In genomic region chr4:140315970-140316369, GRCh38 we compare ENCODE assay signal across 23 cellular contexts. TPM values are rescaled to one million over a fixed set of nuclear protein-coding genes. Genes with fewer than 3 reads are reported as not detected.
DNase-seq lines count a peak whose midpoint lies in the region; ATAC-seq, FAIRE-seq and TF ChIP-seq lines count a peak whose summit lies in the region.
"Had no signal": no experiment of that assay in that cellular context is flagged by ENCODE, and none has a peak within 500 bp of the region (broad histone marks: within the 10 kb centered on the region; RNA-seq: fewer than 3 reads in every experiment).

No MANE protein-coding gene starts in this region.

- no peak overlapping the region for H4K91ac ChIP-seq in H1 (replicated peaks; ENCODE audit: insufficient read length, low read length)

- H2BK20ac ChIP-seq in H1 (ENCODE audit: low read length), result no peak overlapping the region

- H3K56ac ChIP-seq in H1 (replicated peaks; ENCODE audit: insufficient read length, low read depth, low read length), result no peak overlapping the region

- H2BK15ac ChIP-seq in H1 (ENCODE audit: low read length), result no peak overlapping the region

- peak overlapping the region; percentile 16 to 30; a peak in 2 of 4 replicates for H3K4me2 ChIP-seq in H1 (ENCODE audit: insufficient read depth in 1 of 2, low read depth in 2 of 2, low read length in 2 of 2)
- H3K4me2 ChIP-seq: KMS-11 had no signal

- no peak overlapping the region for H3K18ac ChIP-seq in H1 (ENCODE audit: extremely low read depth, low read length)

- peak; percentile 88 for FAIRE-seq in H1 (lab: Jason Lieb, UNC)
- FAIRE-seq: GM12878 had no signal

- H3K79me2 ChIP-seq in H1 (ENCODE audit: control insufficient read depth in 1 of 2, insufficient read depth in 2 of 2, low read length in 2 of 2), result no peaks in the 10 kb centered on the region

- H4K20me1 ChIP-seq in H1 (replicated peaks in 1 of 2; ENCODE audit: control insufficient read depth in 1 of 2, insufficient read depth in 2 of 2, low read length in 2 of 2), result peaks cover 0 to 4% of the 10 kb centered on the region in 2 experiments

- H3K27ac ChIP-seq in HUES48 (ENCODE audit: low read depth, low read length) (peak overlapping the region; percentile 65), H1 (ENCODE audit: low read depth, low read length) (no peak overlapping the region), iPS DF 6.9 (ENCODE audit: low read length) (no peak overlapping the region), adrenal gland (no peak overlapping the region)
- H3K27ac ChIP-seq: GM23248, KMS-11, SJSA1 had no signal

- H4K5ac ChIP-seq in H1 (ENCODE audit: insufficient read length, low read depth, low read length), result no peak overlapping the region

- TF ChIP-seq CTCF in H1 (IDR thresholded peaks at IDR 0.05; ENCODE audit: control extremely low read depth in 1 of 3, insufficient read depth in 1 of 3, low read depth in 1 of 3, low read length in 3 of 3) (no peak), adrenal gland (IDR thresholded peaks at IDR 0.05) (no peak)

- H3K23ac ChIP-seq in H1 (ENCODE audit: insufficient read length), result no peak overlapping the region

- no peak overlapping the region for H2AK5ac ChIP-seq in H1 (ENCODE audit: low read depth, low read length)

- H3K27me3 ChIP-seq in HUES48 (ENCODE audit: control insufficient read depth, insufficient read depth, low read length), result peaks cover 32% of the 10 kb centered on the region
- H3K27me3 ChIP-seq in H1 (replicated peaks in 1 of 4; ENCODE audit: control insufficient read depth in 3 of 4, extremely low read depth in 1 of 4, insufficient read depth in 3 of 4, low read length in 3 of 4), result peaks cover 10 to 31% (median 28%) of the 10 kb centered on the region in 4 experiments
- peaks cover 17% of the 10 kb centered on the region for H3K27me3 ChIP-seq in iPS DF 6.9 (ENCODE audit: control insufficient read depth, insufficient read depth, low read length)
- H3K27me3 ChIP-seq in adrenal gland, result no peaks in the 10 kb centered on the region
- H3K27me3 ChIP-seq: SJSA1 had no signal

- peak overlapping the region; percentile 7; the same call in 1 of the 2 replicates for H3K4me3 ChIP-seq in HUES48 (ENCODE audit: low read depth, low read length)
- H3K4me3 ChIP-seq in H1 (ENCODE audit: extremely low read depth in 1 of 4, insufficient read depth in 2 of 4, low read depth in 3 of 4, low read length in 4 of 4), result peak overlapping the region in 1 of 4 experiments; percentile 9; a peak in 2 of 8 replicates
- no peak overlapping the region for H3K4me3 ChIP-seq in iPS DF 6.9 (ENCODE audit: low read length)
- no peak overlapping the region for H3K4me3 ChIP-seq in adrenal gland
- H3K4me3 ChIP-seq: GM12878, GM23248, SJSA1 had no signal

- H2AFZ ChIP-seq in H1 (ENCODE audit: low read length), result no peak overlapping the region
- H2AFZ ChIP-seq: GM23248 had no signal

- H3K14ac ChIP-seq in H1 (ENCODE audit: insufficient read length), result no peak overlapping the region

- no peak overlapping the region for H4K8ac ChIP-seq in H1 (ENCODE audit: extremely low read depth, insufficient read depth, low read length)

- no peak overlapping the region for H2BK12ac ChIP-seq in H1 (ENCODE audit: low read depth, low read length)

- H3K9me3 ChIP-seq in HUES48 (ENCODE audit: control insufficient read depth, insufficient read depth, low read length) (no peaks in the 10 kb centered on the region), H1 (ENCODE audit: insufficient read depth in 2 of 2, low read depth in 1 of 2, low read length in 1 of 2) (no peaks in the 10 kb centered on the region), iPS DF 6.9 (ENCODE audit: control insufficient read depth, insufficient read depth, low read length) (no peaks in the 10 kb centered on the region), adrenal gland (replicated peaks in 1 of 3) (no peaks in the 10 kb centered on the region)
- H3K9me3 ChIP-seq: SJSA1 had no signal

- no peak for ATAC-seq in GM19328 (IDR thresholded peaks at IDR 0.05; ENCODE audit: unreplicated experiment)
- no peak for ATAC-seq in GM19035 (IDR thresholded peaks at IDR 0.05; ENCODE audit: unreplicated experiment)
- no peak for ATAC-seq in HG03280 (IDR thresholded peaks at IDR 0.05; ENCODE audit: unreplicated experiment)
- ATAC-seq: GM12878, Right ventricle myocardium inferior had no signal

- no peak for TF ChIP-seq EP300 in H1 (IDR thresholded peaks at IDR 0.05; ENCODE audit: borderline replicate concordance in 1 of 2, low read depth in 2 of 2, low read length in 2 of 2)

- TF ChIP-seq POLR2A in H1 (IDR thresholded peaks at IDR 0.05; ENCODE audit: control extremely low read depth in 1 of 2, low read depth in 2 of 2, low read length in 2 of 2) (no peak), adrenal gland (IDR thresholded peaks at IDR 0.05) (no peak)

- H3K9ac ChIP-seq in HUES48 (ENCODE audit: low read depth, low read length) (no peak overlapping the region), H1 (replicated peaks in 1 of 4; ENCODE audit: extremely low read depth in 1 of 4, low read depth in 3 of 4, low read length in 3 of 4) (no peak overlapping the region)
- H3K9ac ChIP-seq: GM23248, KMS-11 had no signal

- H3K79me1 ChIP-seq in H1 (ENCODE audit: low read depth, low read length), result no peaks in the 10 kb centered on the region

- H3K4ac ChIP-seq in H1 (replicated peaks; ENCODE audit: insufficient read length, low read depth, low read length), result no peak overlapping the region

- 3% methylated on average over 2 of the region's 2 CpGs; no CpG with 5 or more reads in 1 of the 2 experiments for WGBS in H1 (ENCODE audit: extremely low coverage in 1 of 2, insufficient coverage in 1 of 2, insufficient read length in 1 of 2, insufficient replicate concordance in 2 of 2, low coverage in 1 of 2, low lambda C conversion rate in 2 of 2, missing lambda C conversion rate in 1 of 2), 2 experiments
- WGBS in iPS DF 6.9 (ENCODE audit: insufficient coverage, insufficient read length), result no CpG with 5 or more reads among the region's 2 CpGs
- 74 to 85% (median 79%) methylated on average over 2 of the region's 2 CpGs for WGBS in adrenal gland, 4 donors

- no peak for TF ChIP-seq RAD21 in H1 (IDR thresholded peaks at IDR 0.05 in 1 of 2, conservative IDR thresholded peaks at IDR 0.05 in 1 of 2; ENCODE audit: low read depth in 2 of 2, low read length in 2 of 2)

- H3K4me1 ChIP-seq in HUES48 (ENCODE audit: control insufficient read depth, insufficient read depth, low read length), result peaks cover 30% of the 10 kb centered on the region
- H3K4me1 ChIP-seq in H1 (replicated peaks in 1 of 4; ENCODE audit: control insufficient read depth in 3 of 4, insufficient read depth in 4 of 4, low read length in 3 of 4), result peaks cover 0 to 12% (median 5%) of the 10 kb centered on the region in 4 experiments; a peak in 6 of 7 replicates
- peaks cover 2% of the 10 kb centered on the region; the same call in 1 of the 2 replicates for H3K4me1 ChIP-seq in iPS DF 6.9 (ENCODE audit: control insufficient read depth, insufficient read depth, low read length)
- no peaks in the 10 kb centered on the region for H3K4me1 ChIP-seq in adrenal gland (replicated peaks in 1 of 2)
- H3K4me1 ChIP-seq: SJSA1 had no signal

- intact Hi-C loops in adrenal gland (cut with DNase I), result no loop called here

- H3K36me3 ChIP-seq in HUES48 (ENCODE audit: control insufficient read depth, insufficient read depth, low read length) (no peaks in the 10 kb centered on the region), H1 (ENCODE audit: control insufficient read depth in 2 of 4, insufficient read depth in 4 of 4, low read length in 3 of 4) (no peaks in the 10 kb centered on the region; a peak in 1 of 8 replicates), iPS DF 6.9 (ENCODE audit: control insufficient read depth, insufficient read depth, low read length) (no peaks in the 10 kb centered on the region), adrenal gland (replicated peaks in 1 of 2) (no peaks in the 10 kb centered on the region)
- H3K36me3 ChIP-seq: SJSA1 had no signal

- no peak overlapping the region for H2BK120ac ChIP-seq in H1 (replicated peaks; ENCODE audit: low read depth, low read length)

- no peak overlapping the region for H2BK5ac ChIP-seq in H1 (ENCODE audit: low read depth, low read length)

- DNase-seq in H1 (ENCODE audit: low read depth in 1 of 2, low spot score in 2 of 2) (peak in 1 of 2 experiments; percentile 41), iPS DF 6.9 (ENCODE audit: low read depth, low spot score) (peak; percentile 35), adrenal gland (no peak)
- DNase-seq: CD4-positive, CD25-positive, alpha-beta regulatory T cell; DMS 273 treated with DMSO at 0.1 percent for 48 hours; DMS79 treated with DMSO at 0.1 percent for 48 hours; GM23248; MV-4-11; NCI-H1105 treated with DMSO at 0.1 percent for 48 hours; NCI-H1694; NCI-H2171; NCI-H345; NCI-H524; NCI-H82; OCI-M1 had no signal

- POLR2A ChIA-PET in H1 (lab: Charles Lee; ENCODE audit: partially characterized antibody), result interaction anchor here (0.7 to 0.9 kb wide), 2 partner anchors 64 to 528 kb away, joined by 3 read pairs; no protein-coding TSS in a partner anchor

- CTCF ChIA-PET in H1 (lab: Charles Lee; ENCODE audit: partially characterized antibody), result interaction anchor here (1.2 to 2.3 kb wide), 3 partner anchors 10 to 554 kb away, joined by 3 to 11 read pairs (median 6); no protein-coding TSS in a partner anchor

- 0 out of 2 replicates have a peak, but pooled peaks cover 2% of the 10 kb centered on the region for H3K23me2 ChIP-seq in H1 (ENCODE audit: low read depth, low read length)

TF ChIP-seq in H1, 55 proteins besides CTCF, POLR2A, EP300 and RAD21 (continues in another document):
- 0 out of 2 replicates have a peak, but pooled peaks have one; percentile 69 for TF ChIP-seq RXRA (IDR thresholded peaks at IDR 0.05; ENCODE audit: insufficient read depth, low read depth, low read length)
- TF ChIP-seq SIN3A (conservative IDR thresholded peaks at IDR 0.05 in 1 of 2, IDR thresholded peaks at IDR 0.05 in 1 of 2; ENCODE audit: low read depth in 1 of 2, low read length in 2 of 2), result no peak
- 0 out of 2 replicates have a peak, but pooled peaks have one; percentile 54 for TF ChIP-seq TCF12 (IDR thresholded peaks at IDR 0.05; ENCODE audit: low read depth, low read length)
- TF ChIP-seq GABPA (IDR thresholded peaks at IDR 0.05; ENCODE audit: borderline replicate concordance, insufficient read depth, low read length), result no peak

RNA-seq across cellular contexts. Expression of gene SCOC, which starts 57.5 kb away (rescaled TPM):
- total RNA-seq in H1 (2021; fragmentation: NEBNext Ultra II Directional; extraction: Animal tissue kit (Norgen Biotek cat#: 25700)), result 33.1 and 33.4 TPM in 2 replicates
- polyA plus RNA-seq in H1 (2011; rRNA removed) (4.5 and 12.1 TPM in 2 replicates), adrenal gland (100 to 1,000 TPM in 1 of 3 donors, 10 to 100 TPM in 2; 38.8 to 101 (median 46.7) TPM)
- 19.2 TPM for polyA plus RNA-seq in H1 (2011; cell fraction: cytosol; rRNA removed)
- polyA plus RNA-seq in H1 (2011; cell fraction: nucleus; rRNA removed), result 2.0 TPM
- polyA plus RNA-seq in H1 (2012, experiment 1 of 2), result 10.1 to 24.6 TPM (median 11.7 TPM) in 4 replicates
- polyA plus RNA-seq in H1 (2012, experiment 2 of 2), result 6.1 TPM
- 19.1 TPM for polyA plus RNA-seq in H1 (2013, experiment 1 of 2)
- 21.2 TPM for polyA plus RNA-seq in H1 (2013, experiment 2 of 2)
- 4.2 and 5.2 TPM in 2 replicates for polyA minus RNA-seq in H1 (2011; rRNA and poly(A)+ RNA removed)
- 11.4 TPM for polyA minus RNA-seq in H1 (2011; cell fraction: cytosol; rRNA and poly(A)+ RNA removed)
- polyA minus RNA-seq in H1 (2011; cell fraction: nucleus; rRNA and poly(A)+ RNA removed), result 12.6 TPM
- total RNA-seq in adrenal gland, result 10 to 100 TPM; 28.5 to 82.9 (median 45.3) TPM
